12 cellular contexts compared by ENCODE assay signal in the genomic region with DNA sequence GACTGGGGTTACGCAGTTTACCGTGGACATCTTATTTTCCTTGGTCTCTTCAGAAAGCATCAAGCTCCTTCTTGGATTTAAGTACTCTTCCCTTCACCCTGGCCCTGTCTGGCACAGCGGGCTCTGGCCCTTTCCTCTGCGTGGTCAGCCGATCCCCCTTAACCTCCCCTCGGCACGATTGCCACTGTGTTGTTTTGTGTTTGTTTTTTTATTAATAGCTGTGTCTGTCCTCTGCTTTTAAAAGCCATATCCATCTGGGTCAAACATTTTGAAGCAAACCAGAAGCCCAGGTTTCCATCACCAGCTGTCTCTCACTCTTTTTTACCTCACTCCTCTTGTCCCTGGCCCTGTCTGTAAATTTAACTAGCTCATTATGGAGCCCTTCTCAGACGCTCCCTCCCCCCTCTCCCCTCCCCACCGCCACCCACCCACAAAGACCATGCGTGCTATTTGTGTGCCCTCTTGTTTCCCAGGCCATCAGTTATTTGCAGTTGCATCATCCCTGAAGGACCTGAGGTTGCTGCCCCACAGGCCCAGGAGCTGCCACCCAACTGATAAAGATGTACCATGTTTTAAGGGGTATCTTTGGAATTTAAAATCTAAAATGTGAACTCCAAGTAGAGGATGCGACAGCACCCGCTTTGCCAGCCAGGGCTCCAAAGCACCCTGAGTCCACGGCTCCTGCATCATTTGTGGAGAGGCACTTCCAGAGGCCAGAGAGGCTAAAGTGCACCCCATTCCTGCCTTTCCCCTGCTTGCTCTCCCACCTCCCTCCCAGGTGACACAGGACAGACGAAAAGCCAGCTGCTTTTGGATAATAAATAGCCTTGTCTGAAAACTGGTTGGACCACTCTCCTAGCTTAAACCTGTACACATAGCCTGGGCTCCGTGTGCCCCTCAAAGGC. TPM values are rescaled to one million over a fixed set of nuclear protein-coding genes. Genes with fewer than 3 reads are reported as not detected.
DNase-seq lines count a peak whose midpoint lies in the region; ATAC-seq and TF ChIP-seq lines count a peak whose summit lies in the region.
"Had no signal": no experiment of that assay in that cellular context is flagged by ENCODE, and none has a peak within 500 bp of the region (broad histone marks: within the 10 kb centered on the region; RNA-seq: fewer than 3 reads in every experiment).

No MANE protein-coding gene starts in this region.

- 46 to 66% methylated on average over 6 to 11 of the region's 15 CpGs for WGBS in endodermal cell (ENCODE audit: insufficient coverage in 1 of 2, insufficient read length in 1 of 2), 2 experiments
- 41 to 66% methylated on average over 15 of the region's 15 CpGs for WGBS in sigmoid colon, 2 donors

- TF ChIP-seq CTCF in RWPE1 (conservative IDR thresholded peaks at IDR 0.05; ENCODE audit: low read depth) (no peak), endodermal cell (conservative IDR thresholded peaks at IDR 0.05) (no peak), sigmoid colon (IDR thresholded peaks at IDR 0.05) (no peak)

- H3K4me3 Mint-ChIP-seq in endodermal cell = peak overlapping the region; percentile 75

- TF ChIP-seq EP300 in sigmoid colon (IDR thresholded peaks at IDR 0.05) = no peak

- no peaks in the 10 kb centered on the region for H3K9me3 Mint-ChIP-seq in endodermal cell

- DNase-seq in NCI-H1092 treated with DMSO at 0.1 percent for 48 hours (lab: John Stamatoyannopoulos, UW) (peak; percentile 3), NCI-H1092 (lab: John Stamatoyannopoulos, UW) (no peak), RWPE1 (ENCODE audit: low spot score) (no peak), endodermal cell (peak; percentile 60), sigmoid colon (no peak), NCI-H1930 (lab: John Stamatoyannopoulos, UW) (no peak)
- peak; percentile 62 for DNase-seq in stimulated activated CD8-positive, alpha-beta memory T cell treated with anti-CD3 and anti-CD28 coated beads, Interleukin-4, amount 100 ng/mL, for 48 hours
- DNase-seq: naive B cell, NCI-H1436 had no signal

- peaks cover 11% of the 10 kb centered on the region for H3K27me3 Mint-ChIP-seq in endodermal cell (ENCODE audit: insufficient read depth)

- H3K9ac ChIP-seq in endodermal cell (ENCODE audit: extremely low read depth, low read length, poor library complexity, severe bottlenecking) = no peak overlapping the region

- intact Hi-C loops in sigmoid colon (cut with DNase I) = no loop called here

- peaks cover 12% of the 10 kb centered on the region for H3K27me3 ChIP-seq in endodermal cell (ENCODE audit: control insufficient read depth, insufficient read depth, low read length, poor library complexity, severe bottlenecking)
- peaks cover 49 to 77% (median 64%) of the 10 kb centered on the region in 3 donors for H3K27me3 ChIP-seq in sigmoid colon

- H3K36me3 Mint-ChIP-seq in endodermal cell (ENCODE audit: low read depth) = no peaks in the 10 kb centered on the region

- H3K36me3 ChIP-seq in endodermal cell (ENCODE audit: control insufficient read depth, insufficient read depth, low read length) = no peaks in the 10 kb centered on the region
- H3K36me3 ChIP-seq in sigmoid colon = no peaks in the 10 kb centered on the region

- peak overlapping the region; percentile 59 for H3K27ac ChIP-seq in RWPE1
- H3K27ac ChIP-seq in endodermal cell (ENCODE audit: low read depth, low read length) = no peak overlapping the region
- H3K27ac ChIP-seq in sigmoid colon = no peak overlapping the region
- H3K27ac ChIP-seq: A549 had no signal

- no peak for ATAC-seq in GM18502 (IDR thresholded peaks at IDR 0.05; ENCODE audit: poor library complexity, unreplicated experiment)
- ATAC-seq: A549 had no signal

- H3K4me3 ChIP-seq in endodermal cell (ENCODE audit: low read length) (peak overlapping the region; percentile 88), sigmoid colon (no peak overlapping the region)
- H3K4me3 ChIP-seq: A549 had no signal

- H3K4me1 ChIP-seq in endodermal cell (ENCODE audit: control insufficient read depth, insufficient read depth, low read length) (peaks cover 22% of the 10 kb centered on the region), sigmoid colon (peaks cover 0 to 45% (median 38%) of the 10 kb centered on the region in 4 donors)

- POLR2A ChIA-PET in RWPE1 (lab: Yijun Ruan, JAX; ENCODE audit: low non-redundant PET) = no interaction called here

- no peak for TF ChIP-seq POLR2A in sigmoid colon (IDR thresholded peaks at IDR 0.05)

- H3K4me1 Mint-ChIP-seq in endodermal cell = peaks cover 66% of the 10 kb centered on the region

- CTCF ChIA-PET in RWPE1 (lab: Yijun Ruan, JAX) = interaction anchor here (0.5 kb wide), 2 partner anchors 92 to 763 kb away, joined by 3 to 4 read pairs; no protein-coding TSS in a partner anchor

- H3K27ac Mint-ChIP-seq in endodermal cell = peak overlapping the region; percentile 9
- H3K27ac Mint-ChIP-seq: naive B cell had no signal

- no peaks in the 10 kb centered on the region for H3K9me3 ChIP-seq in endodermal cell (ENCODE audit: control insufficient read depth, low read length)
- no peaks in the 10 kb centered on the region for H3K9me3 ChIP-seq in sigmoid colon
- H3K9me3 ChIP-seq: A549 had no signal

RNA-seq across cellular contexts. Expression of a gene that starts 3.9 kb away (rescaled TPM):
- total RNA-seq in endodermal cell (1 to 10 TPM; 5.7 to 6.0 TPM), sigmoid colon (under 1 TPM; under 0.01 to 0.28 (median 0.15) TPM)
- 1.2 TPM for polyA plus RNA-seq in endodermal cell (2013, experiment 1 of 2)
- 1.6 TPM for polyA plus RNA-seq in endodermal cell (2013, experiment 2 of 2)
- polyA plus RNA-seq in sigmoid colon = 1 to 10 TPM in 1 of 3 donors, under 1 TPM in 2; 0.23 to 3.5 (median 0.60) TPM
- polyA plus RNA-seq: fibroblast of lung had no signal

Comparison
In these comparisons a context has a peak if more than half of its experiments do, and no peak if none do; other contexts are left out.
1. DNase-seq: peak in NCI-H1092 treated with DMSO at 0.1 percent for 48 hours (single experiment), endodermal cell (single experiment) and stimulated activated CD8-positive, alpha-beta memory T cell treated with anti-CD3 and anti-CD28 coated beads, Interleukin-4, amount 100 ng/mL, for 48 hours (single experiment); none in NCI-H1092 (single experiment), RWPE1 (single experiment), sigmoid colon (single experiment) and NCI-H1930 (0 of 2).
2. RNA of a gene that starts 3.9 kb away (total RNA-seq): 5.7 to 6.0 TPM in endodermal cell; under 0.01 to 0.28 TPM in sigmoid colon; every median in the first group is over 4 times any median in the second.